20 cellular contexts compared by ENCODE assay signal in genomic region chr20:33290852-33291251, GRCh38. TPM values are rescaled to one million over a fixed set of nuclear protein-coding genes. Genes with fewer than 3 reads are reported as not detected.
DNase-seq lines count a peak whose midpoint lies in the region; ATAC-seq and TF ChIP-seq lines count a peak whose summit lies in the region.
"Had no signal": no experiment of that assay in that cellular context is flagged by ENCODE, and none has a peak within 500 bp of the region (broad histone marks: within the 10 kb centered on the region; RNA-seq: fewer than 3 reads in every experiment).

No MANE protein-coding gene starts in this region.

- H4K91ac ChIP-seq in neuronal stem cell (ENCODE audit: low read depth, low read length, poor library complexity) = no peak overlapping the region

- no peak for TF ChIP-seq CTCF in RWPE2 (IDR thresholded peaks at IDR 0.05; ENCODE audit: poor library complexity, severe bottlenecking)

- no peak overlapping the region for H2BK5ac ChIP-seq in neuronal stem cell (ENCODE audit: low read length)

- no peak overlapping the region for H3K4me2 ChIP-seq in neuronal stem cell (ENCODE audit: insufficient read depth, low read length, poor library complexity, severe bottlenecking)
- H3K4me2 ChIP-seq: BLaER1 had no signal

- no peak overlapping the region for H3K4ac ChIP-seq in neuronal stem cell (ENCODE audit: low read length)

- H3K27me3 ChIP-seq in RWPE2 (ENCODE audit: insufficient read depth, poor library complexity, severe bottlenecking) (peaks cover 47% of the 10 kb centered on the region), neuronal stem cell (ENCODE audit: control insufficient read depth in 3 of 3, insufficient read depth in 3 of 3, low read depth in 1 of 3, low read length in 3 of 3) (peaks cover 0 to 8% (median 0%) of the 10 kb centered on the region in 3 experiments)
- H3K27me3 ChIP-seq: BLaER1 had no signal

- H3K4me3 ChIP-seq in RWPE2 (ENCODE audit: severe bottlenecking) (no peak overlapping the region), neuronal stem cell (ENCODE audit: low read length in 2 of 2) (no peak overlapping the region)
- H3K4me3 ChIP-seq: BLaER1 had no signal

- peak; percentile 88 for DNase-seq in RWPE2 (ENCODE audit: low spot score)
- DNase-seq in neuronal stem cell (ENCODE audit: low spot score) = no peak
- no peak for DNase-seq in COLO668 (lab: John Stamatoyannopoulos, UW; ENCODE audit: unreplicated experiment)
- DNase-seq in anterior cingulate cortex (lab: John Stamatoyannopoulos, UW) = no peak
- no peak for DNase-seq in HK-2 (ENCODE audit: unreplicated experiment)
- DNase-seq: 8988T; ACHN; BE2C; C1 segment of cervical spinal cord; Caco-2; CD4-positive, alpha-beta memory T cell; CD4-positive, CD25-positive, alpha-beta regulatory T cell; CD8-positive, alpha-beta memory T cell; DMS 273 treated with DMSO at 0.1 percent for 48 hours; DMS153; DMS79 treated with DMSO at 0.1 percent for 48 hours; GF-D8 had no signal

- H3K36me3 ChIP-seq in RWPE2 (ENCODE audit: low read depth) (no peaks in the 10 kb centered on the region), neuronal stem cell (replicated peaks in 1 of 2; ENCODE audit: control insufficient read depth in 2 of 2, insufficient read depth in 2 of 2, low read length in 2 of 2) (no peaks in the 10 kb centered on the region)
- H3K36me3 ChIP-seq: BE2C, BLaER1 had no signal

- H2BK120ac ChIP-seq in neuronal stem cell (ENCODE audit: low read depth, low read length) = no peak overlapping the region

- no peak for ATAC-seq in RWPE2 (ENCODE audit: low read depth)

- WGBS in neuronal stem cell (ENCODE audit: extremely low coverage in 2 of 2, insufficient read length in 2 of 2, insufficient replicate concordance in 1 of 2), 2 donors = no CpG with 5 or more reads among the region's 13 CpGs

- H2BK12ac ChIP-seq in neuronal stem cell (ENCODE audit: low read length) = no peak overlapping the region

- no peak overlapping the region for H2BK15ac ChIP-seq in neuronal stem cell (ENCODE audit: low read length)

- no peak overlapping the region for H2AFZ ChIP-seq in neuronal stem cell (ENCODE audit: low read length)

- no peak overlapping the region for H3K14ac ChIP-seq in neuronal stem cell (ENCODE audit: low read length)

- peak overlapping the region; percentile 51 for H3K23ac ChIP-seq in neuronal stem cell (ENCODE audit: low read depth, low read length, poor library complexity)

- H3K18ac ChIP-seq in neuronal stem cell (ENCODE audit: low read length) = peak overlapping the region; percentile 59

- H4K8ac ChIP-seq in neuronal stem cell (ENCODE audit: low read depth, low read length) = no peak overlapping the region

- H3K4me1 ChIP-seq in RWPE2 (ENCODE audit: insufficient read depth, poor library complexity, severe bottlenecking) (no peaks in the 10 kb centered on the region), neuronal stem cell (ENCODE audit: control insufficient read depth in 2 of 2, insufficient read depth in 1 of 2, low read depth in 1 of 2, low read length in 2 of 2) (peaks cover 0 to 1% of the 10 kb centered on the region in 2 donors)
- H3K4me1 ChIP-seq: BE2C, Caco-2 had no signal

- H2AK5ac ChIP-seq in neuronal stem cell (ENCODE audit: low read depth, low read length) = no peak overlapping the region

- H3K27ac ChIP-seq in RWPE2 (ENCODE audit: poor library complexity, severe bottlenecking) (no peak overlapping the region), neuronal stem cell (replicated peaks; ENCODE audit: low read length) (no peak overlapping the region)
- H3K27ac ChIP-seq: BLaER1 had no signal

- peaks cover 2% of the 10 kb centered on the region for H3K79me1 ChIP-seq in neuronal stem cell (ENCODE audit: low read depth, low read length)

- no peak overlapping the region for H3K9ac ChIP-seq in neuronal stem cell (ENCODE audit: low read depth, low read length, poor library complexity)
- H3K9ac ChIP-seq: BLaER1 had no signal

- H3K9me3 ChIP-seq in RWPE2 (ENCODE audit: severe bottlenecking) = no peaks in the 10 kb centered on the region
- no peaks in the 10 kb centered on the region for H3K9me3 ChIP-seq in neuronal stem cell (replicated peaks in 1 of 2; ENCODE audit: control insufficient read depth in 2 of 2, insufficient read depth in 1 of 2, low read depth in 1 of 2, low read length in 2 of 2)
- H3K9me3 ChIP-seq: BE2C, BLaER1, Caco-2 had no signal

RNA-seq across cellular contexts. Expression of gene BPIFB1, which starts 7.8 kb away (rescaled TPM):
- polyA plus RNA-seq in neuronal stem cell (2013, experiment 1 of 2) = not detected
- polyA plus RNA-seq in neuronal stem cell (2013, experiment 2 of 2) = not detected
- polyA plus RNA-seq: AG04450; CD14-positive monocyte; CD4-positive, alpha-beta memory T cell; CD4-positive, CD25-positive, alpha-beta regulatory T cell; CD8-positive, alpha-beta memory T cell had no signal

RNA-seq across cellular contexts. Expression of gene BPIFA1, which starts 55.1 kb away (rescaled TPM):
- not detected for polyA plus RNA-seq in neuronal stem cell (2013, experiment 1 of 2)
- not detected for polyA plus RNA-seq in neuronal stem cell (2013, experiment 2 of 2)
- polyA plus RNA-seq: AG04450; CD14-positive monocyte; CD4-positive, alpha-beta memory T cell; CD4-positive, CD25-positive, alpha-beta regulatory T cell; CD8-positive, alpha-beta memory T cell had no signal
